28 cellular contexts compared by ENCODE assay signal in genomic region chrX:53940180-53940579, GRCh38.
"Had no signal": no experiment of that assay in that cellular context is flagged by ENCODE, and none has a peak within 500 bp of the region (broad histone marks: within the 10 kb centered on the region; RNA-seq: fewer than 3 reads in every experiment).

No MANE protein-coding gene starts in this region.

- H3K4me3 Mint-ChIP-seq: naive thymus-derived CD8-positive, alpha-beta T cell; stimulated activated naive CD8-positive, alpha-beta T cell treated with anti-CD3 and anti-CD28 coated beads, Interleukin-15, Interleukin-2, amounts not matched to agents 100 ng/mL and 50 ng/mL, for 24 hours; type B pancreatic cell had no signal

- ATAC-seq: heart right ventricle; left cardiac atrium; left lung; lower lobe of right lung; naive thymus-derived CD8-positive, alpha-beta T cell; pancreas; right cardiac atrium; sciatic nerve had no signal

- DNase-seq: heart right ventricle; kidney glomerular epithelial cell; left cardiac atrium; left lung; lower lobe of right lung; mammary epithelial cell; mesenchymal stem cell; naive thymus-derived CD8-positive, alpha-beta T cell; nucleus accumbens; pancreas; posterior cingulate gyrus; retina; right cardiac atrium; stimulated activated CD4-positive, alpha-beta T cell treated with anti-CD3 and anti-CD28 coated beads, Interleukin-12 subunit alpha, Interleukin-12 subunit beta, amount 100 ng/mL, for 4 hours; stimulated activated CD4-positive, alpha-beta T cell treated with anti-CD3 and anti-CD28 coated beads, Interleukin-15, amount 100 ng/mL, for 24 hours; stimulated activated CD4-positive, alpha-beta T cell treated with anti-CD3 and anti-CD28 coated beads, Interleukin-2, amount 100 ng/mL, for 24 hours; stimulated activated CD4-positive, alpha-beta T cell treated with anti-CD3 and anti-CD28 coated beads, Interleukin-4, amount 100 ng/mL, for 1 hour; stimulated activated naive CD4-positive, alpha-beta T cell; tibial artery; uterus had no signal

- H3K27me3 ChIP-seq: hepatocyte, left lung, pancreas, suprapubic skin, tibial artery, uterus had no signal

- H3K27ac ChIP-seq: heart right ventricle, hepatocyte, left lung, lower lobe of right lung, pancreas, prostate gland, skin epidermis, suprapubic skin, thoracic aorta, tibial artery, uterus had no signal

- H3K4me3 ChIP-seq: heart right ventricle, hepatocyte, left lung, lower lobe of right lung, pancreas, prostate gland, skin epidermis, suprapubic skin, thoracic aorta, tibial artery, uterus had no signal

- H3K9me3 ChIP-seq: heart right ventricle, left lung, lower lobe of right lung, pancreas, prostate gland, suprapubic skin, thoracic aorta, tibial artery, uterus had no signal

- H3K4me1 ChIP-seq: heart right ventricle, left lung, lower lobe of right lung, pancreas, prostate gland, suprapubic skin, tibial artery, uterus had no signal

- H3K27ac Mint-ChIP-seq: stimulated activated naive CD8-positive, alpha-beta T cell treated with anti-CD3 and anti-CD28 coated beads, Interleukin-15, Interleukin-2, amounts not matched to agents 100 ng/mL and 50 ng/mL, for 24 hours; type B pancreatic cell had no signal

- H3K27me3 Mint-ChIP-seq: naive thymus-derived CD8-positive, alpha-beta T cell; stimulated activated naive CD8-positive, alpha-beta T cell treated with anti-CD3 and anti-CD28 coated beads, Interleukin-15, Interleukin-2, amounts not matched to agents 100 ng/mL and 50 ng/mL, for 24 hours; type B pancreatic cell had no signal

- H3K9me3 Mint-ChIP-seq: naive thymus-derived CD8-positive, alpha-beta T cell; stimulated activated naive CD8-positive, alpha-beta T cell treated with anti-CD3 and anti-CD28 coated beads, Interleukin-15, Interleukin-2, amounts not matched to agents 100 ng/mL and 50 ng/mL, for 24 hours; type B pancreatic cell had no signal

- H3K4me2 ChIP-seq: hepatocyte had no signal

- H3K36me3 ChIP-seq: prostate gland, uterus had no signal
